ENCODE assay signal across 11 cellular contexts in genomic region chr3:185460719-185461350, GRCh38. TPM values are rescaled to one million over a fixed set of nuclear protein-coding genes. Genes with fewer than 3 reads are reported as not detected.
DNase-seq lines count a peak whose midpoint lies in the region; ATAC-seq, FAIRE-seq and TF ChIP-seq lines count a peak whose summit lies in the region.
"Had no signal": no experiment of that assay in that cellular context is flagged by ENCODE, and none has a peak within 500 bp of the region (broad histone marks: within the 10 kb centered on the region; RNA-seq: fewer than 3 reads in every experiment).

No MANE protein-coding gene starts in this region.

- H3K27ac ChIP-seq in liver (ENCODE audit: low read depth in 1 of 2, low read length in 2 of 2) (no peak overlapping the region), pancreas (no peak overlapping the region)

- no peak for FAIRE-seq in pancreas (lab: Jason Lieb, UNC)

- TF ChIP-seq CTCF in liver (IDR thresholded peaks at IDR 0.05; ENCODE audit: low read depth, low read length, missing input control) = peak; percentile 5
- TF ChIP-seq CTCF in pancreas (IDR thresholded peaks at IDR 0.05) = no peak

- H3K4me3 ChIP-seq in liver (ENCODE audit: low read depth in 1 of 3, low read length in 3 of 3) = no peak overlapping the region
- no peak overlapping the region for H3K4me3 ChIP-seq in pancreas
- H3K4me3 ChIP-seq: MG63 had no signal

- WGBS in liver = 85% methylated on average over 6 of the region's 6 CpGs
- 86 to 90% methylated on average over 6 of the region's 6 CpGs for WGBS in pancreas, 2 donors

- peaks cover 5 to 46% (median 31%) of the 10 kb centered on the region in 4 donors for H3K36me3 ChIP-seq in liver (ENCODE audit: control insufficient read depth in 4 of 4, insufficient read depth in 3 of 4, low read depth in 1 of 4, low read length in 3 of 4)
- H3K36me3 ChIP-seq in pancreas = peaks cover 0 to 22% (median 5%) of the 10 kb centered on the region in 3 donors
- H3K36me3 ChIP-seq: MG63 had no signal

- no peak overlapping the region for H3K9ac ChIP-seq in liver (ENCODE audit: low read depth in 1 of 2, low read length in 2 of 2)

- peak; percentile 18 for DNase-seq in CD1c-positive myeloid dendritic cell (ENCODE audit: extremely low spot score)
- DNase-seq in HT1080 (ENCODE audit: low read depth) = peak; percentile 37
- peak; percentile 23 for DNase-seq in amniotic epithelial cell (ENCODE audit: low read depth)
- DNase-seq in pancreas = no peak
- no peak for DNase-seq in stimulated activated CD8-positive, alpha-beta memory T cell treated with anti-CD3 and anti-CD28 coated beads, Interleukin-4, amount 100 ng/mL, for 48 hours
- no peak for DNase-seq in head of caudate nucleus
- DNase-seq: activated naive CD8-positive, alpha-beta T cell treated with anti-CD3 and anti-CD28 coated beads for 36 hours; MG63; nucleus accumbens had no signal

- no peaks in the 10 kb centered on the region for H3K4me1 ChIP-seq in liver (ENCODE audit: control insufficient read depth in 4 of 4, insufficient read depth in 4 of 4, low read length in 3 of 4)
- no peaks in the 10 kb centered on the region for H3K4me1 ChIP-seq in pancreas

- ATAC-seq in pancreas = no peak
- no peak for ATAC-seq in GM21390 (IDR thresholded peaks at IDR 0.05; ENCODE audit: unreplicated experiment)

- no peaks in the 10 kb centered on the region for H3K9me3 ChIP-seq in liver (ENCODE audit: control insufficient read depth in 4 of 4, low read length in 3 of 4)
- no peaks in the 10 kb centered on the region for H3K9me3 ChIP-seq in pancreas
- H3K9me3 ChIP-seq: MG63 had no signal

- peak; percentile 43 to 54 for TF ChIP-seq RAD21 in liver (IDR thresholded peaks at IDR 0.05)

- intact Hi-C loops in pancreas (cut with DNase I) = no loop called here
- intact Hi-C loops in head of caudate nucleus (cut with DNase I) = no loop called here

- no peaks in the 10 kb centered on the region for H3K27me3 ChIP-seq in liver (ENCODE audit: control insufficient read depth in 4 of 4, insufficient read depth in 4 of 4, low read length in 3 of 4)
- H3K27me3 ChIP-seq in pancreas = no peaks in the 10 kb centered on the region
- H3K27me3 ChIP-seq: MG63 had no signal

TF ChIP-seq in liver, 16 proteins besides CTCF, POLR2A, EP300 and RAD21:
- no peak for TF ChIP-seq FOXA1 (IDR thresholded peaks at IDR 0.05)
- no peak for TF ChIP-seq RXRA (IDR thresholded peaks at IDR 0.05)
- TF ChIP-seq FOXA2 (IDR thresholded peaks at IDR 0.05) = no peak
- TF ChIP-seq YY1 (IDR thresholded peaks at IDR 0.05) = no peak
- TF ChIP-seq ZBTB33 (IDR thresholded peaks at IDR 0.05) = no peak
- no peak for TF ChIP-seq ATF3 (IDR thresholded peaks at IDR 0.05)
- no peak for TF ChIP-seq NR2F2 (IDR thresholded peaks at IDR 0.05)
- TF ChIP-seq HNF4A (conservative IDR thresholded peaks at IDR 0.05) = no peak
- TF ChIP-seq TAF1 (conservative IDR thresholded peaks at IDR 0.05) = no peak
- TF ChIP-seq REST (IDR thresholded peaks at IDR 0.05) = no peak
- TF ChIP-seq MAX (IDR thresholded peaks at IDR 0.05) = no peak
- no peak for TF ChIP-seq SP1 (IDR thresholded peaks at IDR 0.05)
- no peak for TF ChIP-seq EGR1 (IDR thresholded peaks at IDR 0.05; ENCODE audit: low read depth in 2 of 2)
- no peak for TF ChIP-seq HNF4G (IDR thresholded peaks at IDR 0.05)
- no peak for TF ChIP-seq GABPA (IDR thresholded peaks at IDR 0.05 in 1 of 2, conservative IDR thresholded peaks at IDR 0.05 in 1 of 2)
- no peak for TF ChIP-seq JUND (IDR thresholded peaks at IDR 0.05)
TF ChIP-seq in liver: peak in this region for 0.

RNA-seq across cellular contexts. Expression of gene TMEM41A, which starts 38.0 kb away (rescaled TPM):
- total RNA-seq in HT1080 (2014; rRNA removed; shearing (Covaris generic)) = 20.0 and 23.9 TPM in 2 replicates
- polyA plus RNA-seq in HT1080 (2015; cell fraction: cytosol; rRNA removed) = 28.9 and 29.7 TPM in 2 replicates
- 16.3 and 18.5 TPM in 2 replicates for polyA plus RNA-seq in HT1080 (2015; cell fraction: nucleus; rRNA removed)
- total RNA-seq in liver (10 to 100 TPM in 1 of 2 donors, 1 to 10 TPM in 1; 9.5 to 10.9 TPM), pancreas (10 to 100 TPM in 1 of 6 donors, 1 to 10 TPM in 5; 5.4 to 10.6 (median 6.5) TPM)
- polyA plus RNA-seq in liver (10 to 100 TPM; 14.8 to 19.6 TPM), pancreas (1 to 10 TPM; 4.6 to 6.9 TPM)

Comparison
In these comparisons a context has a peak if more than half of its experiments do, and no peak if none do; other contexts are left out.
1. DNase-seq: peak in CD1c-positive myeloid dendritic cell (single experiment), HT1080 (single experiment) and amniotic epithelial cell (single experiment); none in pancreas (0 of 6), stimulated activated CD8-positive, alpha-beta memory T cell treated with anti-CD3 and anti-CD28 coated beads, Interleukin-4, amount 100 ng/mL, for 48 hours (single experiment) and head of caudate nucleus (0 of 42).